12 cellular contexts compared by ENCODE assay signal in the genomic region with DNA sequence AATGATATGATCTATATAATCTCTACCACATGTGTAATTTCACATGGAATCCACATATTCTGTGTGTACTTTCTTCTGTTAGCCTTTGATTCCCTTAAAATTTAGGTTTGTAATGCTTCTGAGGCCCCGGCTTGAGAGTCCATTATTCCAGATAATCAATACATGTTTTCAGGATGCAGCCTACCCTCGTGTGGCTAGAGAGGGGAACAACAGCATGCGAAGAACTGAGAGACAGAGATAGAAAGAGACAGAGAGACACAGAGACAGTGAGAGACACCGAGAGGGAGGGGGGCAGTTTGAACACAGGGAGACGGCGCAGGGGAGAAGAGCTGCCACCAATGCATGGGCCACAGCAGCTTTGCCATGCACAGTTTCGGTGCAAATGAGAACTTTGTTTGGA.
DNase-seq lines count a peak whose midpoint lies in the region; ATAC-seq and TF ChIP-seq lines count a peak whose summit lies in the region.
"Had no signal": no experiment of that assay in that cellular context is flagged by ENCODE, and none has a peak within 500 bp of the region (broad histone marks: within the 10 kb centered on the region; RNA-seq: fewer than 3 reads in every experiment).

No MANE protein-coding gene starts in this region.

- no peak overlapping the region for H4K8ac ChIP-seq in mesendoderm (ENCODE audit: low read depth, low read length)

- H2AK5ac ChIP-seq in mesendoderm (ENCODE audit: low read length), result no peak overlapping the region

- no peaks in the 10 kb centered on the region for H3K4me1 ChIP-seq in adipocyte (ENCODE audit: control insufficient read depth, insufficient read depth, low read length)
- no peaks in the 10 kb centered on the region for H3K4me1 ChIP-seq in mesendoderm (ENCODE audit: control insufficient read depth, low read depth, low read length)
- no peaks in the 10 kb centered on the region for H3K4me1 ChIP-seq in ascending aorta

- intact Hi-C loops in ascending aorta (cut with DNase I), result no loop called here

- H3K4me2 ChIP-seq in mesendoderm (ENCODE audit: low read length), result no peak overlapping the region

- TF ChIP-seq CTCF in HFFc6 (IDR thresholded peaks at IDR 0.05), result peak; percentile 70
- no peak for TF ChIP-seq CTCF in ascending aorta (IDR thresholded peaks at IDR 0.05)

- peaks cover 12% of the 10 kb centered on the region for H3K27me3 Mint-ChIP-seq in HFFc6 (ENCODE audit: insufficient read depth)

- no peak for ATAC-seq in GM18502 (IDR thresholded peaks at IDR 0.05; ENCODE audit: poor library complexity, unreplicated experiment)
- ATAC-seq in HG03442 (IDR thresholded peaks at IDR 0.05; ENCODE audit: unreplicated experiment), result no peak
- ATAC-seq: mucosa of descending colon had no signal

- H2BK120ac ChIP-seq in mesendoderm (ENCODE audit: low read depth, low read length), result no peak overlapping the region

- no peak overlapping the region for H4K5ac ChIP-seq in mesendoderm (ENCODE audit: low read length)

- H3K36me3 ChIP-seq in adipocyte (ENCODE audit: control insufficient read depth, insufficient read depth, low read length, severe bottlenecking), result no peaks in the 10 kb centered on the region
- H3K36me3 ChIP-seq in mesendoderm (ENCODE audit: control insufficient read depth, insufficient read depth, low read length), result no peaks in the 10 kb centered on the region
- H3K36me3 ChIP-seq in ascending aorta, result no peaks in the 10 kb centered on the region

- H3K4me3 ChIP-seq in adipocyte (ENCODE audit: low read length), result no peak overlapping the region
- H3K4me3 ChIP-seq in mesendoderm (ENCODE audit: low read length), result no peak overlapping the region
- H3K4me3 ChIP-seq in ascending aorta, result no peak overlapping the region
- H3K4me3 ChIP-seq: mucosa of descending colon had no signal

- WGBS in mesendoderm (ENCODE audit: extremely low coverage, insufficient coverage, low lambda C conversion rate), result no CpG with 5 or more reads among the region's 7 CpGs

- H3K9me3 Mint-ChIP-seq in HFFc6, result peaks cover 5% of the 10 kb centered on the region; the same call in 1 of the 2 replicates

- H3K4me1 Mint-ChIP-seq in HFFc6 (ENCODE audit: low read depth), result peaks cover 6% of the 10 kb centered on the region; the same call in 1 of the 2 replicates

- H3K23ac ChIP-seq in mesendoderm (ENCODE audit: low read length), result no peak overlapping the region

- H2BK5ac ChIP-seq in mesendoderm (ENCODE audit: low read length), result no peak overlapping the region

- H3K4me3 Mint-ChIP-seq in HFFc6, result peak overlapping the region; percentile 4; the same call in 1 of the 2 replicates

- no peaks in the 10 kb centered on the region for H3K79me1 ChIP-seq in mesendoderm (ENCODE audit: low read length)

- no peak overlapping the region for H3K27ac Mint-ChIP-seq in HFFc6

- no peak overlapping the region for H2BK15ac ChIP-seq in mesendoderm (replicated peaks; ENCODE audit: low read depth)

- H3K18ac ChIP-seq in mesendoderm (ENCODE audit: low read length), result no peak overlapping the region

- DNase-seq in COLO668 (lab: John Stamatoyannopoulos, UW; ENCODE audit: unreplicated experiment) (peak; percentile 9), HFFc6 (no peak), adipocyte (ENCODE audit: low read depth) (peak; percentile 26), mesendoderm (peak; percentile 66), ascending aorta (ENCODE audit: low spot score in 2 of 2) (no peak), foreskin melanocyte (no peak)
- DNase-seq: activated CD4-positive, alpha-beta T cell treated with anti-CD3 and anti-CD28 coated beads for 4 hours; aorta; KG1; mucosa of descending colon had no signal

- H3K9me3 ChIP-seq in adipocyte (ENCODE audit: control insufficient read depth, low read length) (no peaks in the 10 kb centered on the region), ascending aorta (no peaks in the 10 kb centered on the region)
- H3K9me3 ChIP-seq: mucosa of descending colon had no signal

- H3K36me3 Mint-ChIP-seq in HFFc6 (ENCODE audit: low read depth), result no peaks in the 10 kb centered on the region

- no peak overlapping the region for H3K4ac ChIP-seq in mesendoderm (ENCODE audit: low read depth, low read length)

- no peak overlapping the region for H3K56ac ChIP-seq in mesendoderm (ENCODE audit: low read length)

- H3K27ac ChIP-seq in mesendoderm (ENCODE audit: low read depth, low read length), result no peak overlapping the region
- H3K27ac ChIP-seq in ascending aorta, result no peak overlapping the region

- H3K27me3 ChIP-seq in adipocyte (replicated peaks; ENCODE audit: control insufficient read depth, insufficient read depth, low read length) (peaks cover 22% of the 10 kb centered on the region), mesendoderm (ENCODE audit: insufficient read depth, low read length, poor library complexity) (no peaks in the 10 kb centered on the region), ascending aorta (no peaks in the 10 kb centered on the region)

- H3K9ac ChIP-seq in adipocyte (ENCODE audit: low read length) (no peak overlapping the region), mesendoderm (ENCODE audit: low read length) (no peak overlapping the region)

- no peaks in the 10 kb centered on the region for H3K79me2 ChIP-seq in mesendoderm (ENCODE audit: control insufficient read depth, insufficient read depth, low read length)

Comparison
In these comparisons a context has a peak if more than half of its experiments do, and no peak if none do; other contexts are left out.
1. DNase-seq: peak in COLO668 (single experiment), adipocyte (single experiment) and mesendoderm (single experiment); none in HFFc6 (single experiment), ascending aorta (0 of 2) and foreskin melanocyte (single experiment).